ENCODE assay signal across 11 cellular contexts in the genomic region with DNA sequence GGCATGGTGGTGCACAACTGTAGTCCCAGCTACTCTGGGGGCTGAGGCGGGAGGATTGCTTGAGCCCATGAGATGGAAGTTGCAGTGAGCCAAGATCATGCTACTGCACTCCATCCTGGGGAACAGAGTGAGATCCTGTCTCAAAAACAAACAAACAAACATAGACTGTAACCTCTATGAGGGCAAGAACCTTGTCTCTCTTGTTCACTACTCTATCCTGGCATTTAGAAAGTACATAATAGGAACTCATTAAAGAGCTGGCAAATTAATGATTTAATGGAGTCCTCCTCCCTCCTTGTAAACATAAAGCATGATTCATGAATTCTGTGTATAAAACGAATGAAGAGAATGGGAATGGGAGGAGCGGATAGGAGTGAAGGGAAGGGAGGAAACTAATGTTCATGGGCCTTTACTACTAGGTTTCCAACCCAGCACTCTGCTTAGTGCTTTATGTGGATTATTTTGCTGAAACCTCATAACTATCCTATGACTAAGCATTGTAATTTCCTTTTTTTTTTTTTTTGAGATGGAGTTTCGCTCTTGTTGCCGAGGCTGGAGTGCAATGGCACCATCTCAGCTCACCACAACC. TPM values are rescaled to one million over a fixed set of nuclear protein-coding genes. Genes with fewer than 3 reads are reported as not detected.
DNase-seq lines count a peak whose midpoint lies in the region; ATAC-seq and TF ChIP-seq lines count a peak whose summit lies in the region.
"Had no signal": no experiment of that assay in that cellular context is flagged by ENCODE, and none has a peak within 500 bp of the region (broad histone marks: within the 10 kb centered on the region; RNA-seq: fewer than 3 reads in every experiment).

No MANE protein-coding gene starts in this region.

- H3K4me1 Mint-ChIP-seq in activated CD8-positive, alpha-beta T cell treated with anti-CD3 and anti-CD28 coated beads for 36 hours (ENCODE audit: low read depth), result no peaks in the 10 kb centered on the region
- H3K4me1 Mint-ChIP-seq in CD8-positive, alpha-beta memory T cell, result no peaks in the 10 kb centered on the region

- no peak overlapping the region for H3K27ac Mint-ChIP-seq in activated CD8-positive, alpha-beta T cell treated with anti-CD3 and anti-CD28 coated beads for 36 hours
- H3K27ac Mint-ChIP-seq in CD8-positive, alpha-beta memory T cell, result no peak overlapping the region

- H3K4me1 ChIP-seq in CD8-positive, alpha-beta memory T cell (ENCODE audit: insufficient read depth, low read length), result no peaks in the 10 kb centered on the region
- H3K4me1 ChIP-seq: prostate gland had no signal

- POLR2A ChIA-PET in activated CD8-positive, alpha-beta T cell treated with anti-CD3 and anti-CD28 coated beads for 36 hours (lab: Charles Lee), result no interaction called here
- POLR2A ChIA-PET in CD8-positive, alpha-beta memory T cell (lab: Charles Lee), result no interaction called here

- H3K9me3 ChIP-seq in CD8-positive, alpha-beta memory T cell (ENCODE audit: low read length), result no peaks in the 10 kb centered on the region
- H3K9me3 ChIP-seq in MG63, result peaks cover 3% of the 10 kb centered on the region
- H3K9me3 ChIP-seq: prostate gland had no signal

- no peak for TF ChIP-seq CTCF in activated CD8-positive, alpha-beta T cell treated with anti-CD3 and anti-CD28 coated beads for 36 hours (IDR thresholded peaks at IDR 0.05)

- H3K36me3 ChIP-seq in CD8-positive, alpha-beta memory T cell (ENCODE audit: insufficient read depth, low read length), result no peaks in the 10 kb centered on the region
- H3K36me3 ChIP-seq in MG63, result no peaks in the 10 kb centered on the region
- H3K36me3 ChIP-seq: cardiac muscle cell, prostate gland had no signal

- peak; percentile 87 for ATAC-seq in SK-N-SH treated with all-trans-retinoic acid at 6 μM for 48 hours
- peak; percentile 49 for ATAC-seq in sciatic nerve
- ATAC-seq in activated CD8-positive, alpha-beta T cell treated with anti-CD3 and anti-CD28 coated beads for 36 hours, result no peak

- no peak overlapping the region for H3K4me3 Mint-ChIP-seq in activated CD8-positive, alpha-beta T cell treated with anti-CD3 and anti-CD28 coated beads for 36 hours
- no peak overlapping the region for H3K4me3 Mint-ChIP-seq in CD8-positive, alpha-beta memory T cell

- no peaks in the 10 kb centered on the region for H3K27me3 ChIP-seq in CD8-positive, alpha-beta memory T cell (ENCODE audit: insufficient read depth, low read length, poor library complexity, severe bottlenecking)
- H3K27me3 ChIP-seq in MG63, result no peaks in the 10 kb centered on the region
- H3K27me3 ChIP-seq: cardiac muscle cell had no signal

- peak; percentile 88 for DNase-seq in ELR (ENCODE audit: low read depth)
- peak; percentile 86 for DNase-seq in fibroblast of peridontal ligament (ENCODE audit: extremely low read depth)
- DNase-seq in sciatic nerve (ENCODE audit: low spot score), result no peak
- no peak for DNase-seq in activated CD8-positive, alpha-beta T cell treated with anti-CD3 and anti-CD28 coated beads for 36 hours
- no peak for DNase-seq in CD8-positive, alpha-beta memory T cell
- DNase-seq in MG63, result no peak
- DNase-seq in SK-N-DZ (ENCODE audit: low spot score), result no peak
- DNase-seq: activated CD8-positive, alpha-beta memory T cell treated with anti-CD3 and anti-CD28 coated beads, Interleukin-2, amount 50 U/mL, for 4 hours had no signal

- no peak overlapping the region for H3K27ac ChIP-seq in CD8-positive, alpha-beta memory T cell (ENCODE audit: low read depth, low read length)

- intact Hi-C loops in sciatic nerve (cut with DNase I), result no loop called here
- intact Hi-C loops in activated CD8-positive, alpha-beta T cell treated with anti-CD3 and anti-CD28 coated beads for 36 hours (cut with micrococcal nuclease), result no loop called here

- no peak overlapping the region for H3K4me3 ChIP-seq in CD8-positive, alpha-beta memory T cell (ENCODE audit: low read length)
- no peak overlapping the region for H3K4me3 ChIP-seq in MG63
- H3K4me3 ChIP-seq: cardiac muscle cell, prostate gland had no signal

- peaks cover 7% of the 10 kb centered on the region for H3K27me3 Mint-ChIP-seq in activated CD8-positive, alpha-beta T cell treated with anti-CD3 and anti-CD28 coated beads for 36 hours
- peaks cover 5 to 24% of the 10 kb centered on the region in 2 donors for H3K27me3 Mint-ChIP-seq in CD8-positive, alpha-beta memory T cell

- H3K9me3 Mint-ChIP-seq in activated CD8-positive, alpha-beta T cell treated with anti-CD3 and anti-CD28 coated beads for 36 hours, result no peaks in the 10 kb centered on the region
- H3K9me3 Mint-ChIP-seq in CD8-positive, alpha-beta memory T cell, result peaks cover 0 to 3% (median 0%) of the 10 kb centered on the region in 5 donors

- no peaks in the 10 kb centered on the region for H3K36me3 Mint-ChIP-seq in activated CD8-positive, alpha-beta T cell treated with anti-CD3 and anti-CD28 coated beads for 36 hours (ENCODE audit: low read depth)
- no peaks in the 10 kb centered on the region for H3K36me3 Mint-ChIP-seq in CD8-positive, alpha-beta memory T cell

- CTCF ChIA-PET in activated CD8-positive, alpha-beta T cell treated with anti-CD3 and anti-CD28 coated beads for 36 hours (lab: Charles Lee), result no interaction called here
- CTCF ChIA-PET in CD8-positive, alpha-beta memory T cell (lab: Charles Lee), result no interaction called here

TF ChIP-seq in SK-N-SH treated with all-trans-retinoic acid at 6 μM for 48 hours, 23 proteins besides CTCF, POLR2A, EP300 and RAD21:
- TF ChIP-seq, protein P1, sequence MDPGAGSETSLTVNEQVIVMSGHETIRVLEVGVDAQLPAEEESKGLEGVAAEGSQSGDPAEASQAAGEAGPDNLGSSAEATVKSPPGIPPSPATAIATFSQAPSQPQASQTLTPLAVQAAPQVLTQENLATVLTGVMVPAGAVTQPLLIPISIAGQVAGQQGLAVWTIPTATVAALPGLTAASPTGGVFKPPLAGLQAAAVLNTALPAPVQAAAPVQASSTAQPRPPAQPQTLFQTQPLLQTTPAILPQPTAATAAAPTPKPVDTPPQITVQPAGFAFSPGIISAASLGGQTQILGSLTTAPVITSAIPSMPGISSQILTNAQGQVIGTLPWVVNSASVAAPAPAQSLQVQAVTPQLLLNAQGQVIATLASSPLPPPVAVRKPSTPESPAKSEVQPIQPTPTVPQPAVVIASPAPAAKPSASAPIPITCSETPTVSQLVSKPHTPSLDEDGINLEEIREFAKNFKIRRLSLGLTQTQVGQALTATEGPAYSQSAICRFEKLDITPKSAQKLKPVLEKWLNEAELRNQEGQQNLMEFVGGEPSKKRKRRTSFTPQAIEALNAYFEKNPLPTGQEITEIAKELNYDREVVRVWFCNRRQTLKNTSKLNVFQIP (CRISPR knock-in tag; IDR thresholded peaks at IDR 0.05; ENCODE audit: borderline replicate concordance, low read depth), result no peak
- TF ChIP-seq RARB (CRISPR knock-in tag; IDR thresholded peaks at IDR 0.05) (no peak), CSDC2 (CRISPR knock-in tag; IDR thresholded peaks at IDR 0.05) (no peak)
- TF ChIP-seq, protein P2, sequence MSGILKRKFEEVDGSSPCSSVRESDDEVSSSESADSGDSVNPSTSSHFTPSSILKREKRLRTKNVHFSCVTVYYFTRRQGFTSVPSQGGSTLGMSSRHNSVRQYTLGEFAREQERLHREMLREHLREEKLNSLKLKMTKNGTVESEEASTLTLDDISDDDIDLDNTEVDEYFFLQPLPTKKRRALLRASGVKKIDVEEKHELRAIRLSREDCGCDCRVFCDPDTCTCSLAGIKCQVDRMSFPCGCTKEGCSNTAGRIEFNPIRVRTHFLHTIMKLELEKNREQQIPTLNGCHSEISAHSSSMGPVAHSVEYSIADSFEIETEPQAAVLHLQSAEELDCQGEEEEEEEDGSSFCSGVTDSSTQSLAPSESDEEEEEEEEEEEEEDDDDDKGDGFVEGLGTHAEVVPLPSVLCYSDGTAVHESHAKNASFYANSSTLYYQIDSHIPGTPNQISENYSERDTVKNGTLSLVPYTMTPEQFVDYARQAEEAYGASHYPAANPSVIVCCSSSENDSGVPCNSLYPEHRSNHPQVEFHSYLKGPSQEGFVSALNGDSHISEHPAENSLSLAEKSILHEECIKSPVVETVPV (CRISPR knock-in tag; IDR thresholded peaks at IDR 0.05), result no peak

RNA-seq across cellular contexts. Expression of a gene that starts 8.6 kb away (rescaled TPM):
- total RNA-seq in sciatic nerve, result 41.6 TPM
- total RNA-seq in activated CD8-positive, alpha-beta T cell treated with anti-CD3 and anti-CD28 coated beads for 36 hours, result not detected
- not detected for total RNA-seq in CD8-positive, alpha-beta memory T cell
- not detected for polyA plus RNA-seq in CD8-positive, alpha-beta memory T cell
- total RNA-seq in MG63 (2014; rRNA removed; shearing (Covaris generic); ENCODE audit: low replicate concordance), result 0.03 TPM in 1 of 2 replicates, not detected in the other
- polyA plus RNA-seq in SK-N-DZ (2014; cell fraction: cytosol; rRNA removed), result not detected in 2 replicates
- polyA plus RNA-seq in SK-N-DZ (2014; cell fraction: nucleus; rRNA removed), result not detected in 2 replicates

RNA-seq across cellular contexts. Expression of a gene that starts 17.6 kb away (rescaled TPM):
- total RNA-seq in sciatic nerve, result 28.7 TPM
- 10 to 100 TPM; 75.8 to 76.8 TPM for total RNA-seq in activated CD8-positive, alpha-beta T cell treated with anti-CD3 and anti-CD28 coated beads for 36 hours
- 100 to 1,000 TPM; 120 to 130 TPM for total RNA-seq in CD8-positive, alpha-beta memory T cell
- 31.5 TPM for polyA plus RNA-seq in CD8-positive, alpha-beta memory T cell
- total RNA-seq in MG63 (2014; rRNA removed; shearing (Covaris generic); ENCODE audit: low replicate concordance), result 97.0 and 105 TPM in 2 replicates
- polyA plus RNA-seq in SK-N-DZ (2014; cell fraction: cytosol; rRNA removed), result 69.5 and 78.5 TPM in 2 replicates
- polyA plus RNA-seq in SK-N-DZ (2014; cell fraction: nucleus; rRNA removed), result 50.6 TPM in 2 replicates

RNA-seq across cellular contexts. Expression of a gene that starts 44.7 kb away (rescaled TPM):
- total RNA-seq in sciatic nerve, result 42.8 TPM
- total RNA-seq in activated CD8-positive, alpha-beta T cell treated with anti-CD3 and anti-CD28 coated beads for 36 hours, result 10 to 100 TPM; 37.8 to 39.5 TPM
- 10 to 100 TPM; 30.5 to 33.2 TPM for total RNA-seq in CD8-positive, alpha-beta memory T cell
- polyA plus RNA-seq in CD8-positive, alpha-beta memory T cell, result 36.3 TPM
- total RNA-seq in MG63 (2014; rRNA removed; shearing (Covaris generic); ENCODE audit: low replicate concordance), result 112 and 135 TPM in 2 replicates
- polyA plus RNA-seq in SK-N-DZ (2014; cell fraction: cytosol; rRNA removed), result 35.3 and 38.0 TPM in 2 replicates
- polyA plus RNA-seq in SK-N-DZ (2014; cell fraction: nucleus; rRNA removed), result 25.0 and 37.3 TPM in 2 replicates

RNA-seq across cellular contexts. Expression of a gene that starts 49.0 kb away (rescaled TPM):
- total RNA-seq in sciatic nerve, result 37.7 TPM
- under 1 TPM in 1 of 2 experiments, not detected in 1; 0.47 TPM for total RNA-seq in activated CD8-positive, alpha-beta T cell treated with anti-CD3 and anti-CD28 coated beads for 36 hours
- under 1 TPM; 0.24 to 0.88 TPM for total RNA-seq in CD8-positive, alpha-beta memory T cell
- polyA plus RNA-seq in CD8-positive, alpha-beta memory T cell, result 0.41 TPM
- total RNA-seq in MG63 (2014; rRNA removed; shearing (Covaris generic); ENCODE audit: low replicate concordance), result 13.6 and 28.8 TPM in 2 replicates
- 0.80 and 1.4 TPM in 2 replicates for polyA plus RNA-seq in SK-N-DZ (2014; cell fraction: cytosol; rRNA removed)
- polyA plus RNA-seq in SK-N-DZ (2014; cell fraction: nucleus; rRNA removed), result 3.4 and 5.6 TPM in 2 replicates

Comparison
In these comparisons a context has a peak if more than half of its experiments do, and no peak if none do; other contexts are left out.
1. DNase-seq: peak in ELR (single experiment) and fibroblast of peridontal ligament (single experiment); none in sciatic nerve (single experiment), activated CD8-positive, alpha-beta T cell treated with anti-CD3 and anti-CD28 coated beads for 36 hours (single experiment), CD8-positive, alpha-beta memory T cell (0 of 5), MG63 (single experiment) and SK-N-DZ (single experiment).
2. RNA of a gene that starts 8.6 kb away (total RNA-seq): 41.6 TPM in sciatic nerve (single experiment); 0.03 TPM in MG63, not detected in activated CD8-positive, alpha-beta T cell treated with anti-CD3 and anti-CD28 coated beads for 36 hours and not detected in CD8-positive, alpha-beta memory T cell; every median in the first group is over 10 times any median in the second.